Comparison of ENCODE assay signal across 26 cellular contexts in the genomic region with DNA sequence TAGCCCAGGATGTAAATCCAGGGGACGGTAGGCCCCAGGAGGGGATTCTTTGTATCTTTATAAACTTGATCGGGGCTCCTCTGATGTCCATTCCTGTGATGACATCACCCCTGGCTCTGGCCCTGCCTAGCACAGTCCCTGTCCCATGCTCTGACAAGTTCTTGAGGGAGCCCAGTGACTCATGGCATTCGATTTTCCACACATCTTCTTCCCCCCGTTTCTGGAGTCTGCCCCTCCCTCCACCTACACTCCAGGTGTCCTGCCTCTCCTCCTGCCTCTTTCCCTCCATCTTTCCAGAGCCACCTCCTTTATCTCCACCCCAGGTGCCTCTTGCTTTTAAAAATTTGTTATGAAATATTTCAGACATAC.
"Had no signal": no experiment of that assay in that cellular context is flagged by ENCODE, and none has a peak within 500 bp of the region (broad histone marks: within the 10 kb centered on the region; RNA-seq: fewer than 3 reads in every experiment).

No MANE protein-coding gene starts in this region.

- ATAC-seq: activated naive CD8-positive, alpha-beta T cell treated with anti-CD3 and anti-CD28 coated beads, Interleukin-2, amount 50 U/mL, for 24 hours; activated T-cell treated with anti-CD3 and anti-CD28 coated beads, Interleukin-2, amount 50 U/mL, for 4 hours; activated T-helper 17 cell treated with anti-CD3 and anti-CD28 coated beads, Interleukin-2, amount 50 U/mL, for 72 hours; gastroesophageal sphincter; natural killer cell had no signal

- H3K4me1 ChIP-seq: colonic mucosa, right atrium auricular region, suprapubic skin, tibial artery had no signal

- H3K27ac ChIP-seq: cardiac muscle cell, colonic mucosa, gastroesophageal sphincter, hepatocyte, right atrium auricular region, spleen, suprapubic skin, tibial artery, WERI-Rb-1 had no signal

- H3K27ac Mint-ChIP-seq: activated CD4-positive, alpha-beta memory T cell treated with anti-CD3 and anti-CD28 coated beads, Interleukin-2, amount 10 ng/mL, durations not matched to agents 7 days and 5 days; activated CD4-positive, alpha-beta T cell treated with anti-CD3 and anti-CD28 coated beads, Interleukin-2, amount 10 ng/mL, durations not matched to agents 7 days and 5 days; activated naive CD8-positive, alpha-beta T cell treated with anti-CD3 and anti-CD28 coated beads, Interleukin-2, amount 50 U/mL, for 24 hours; activated T-helper 17 cell treated with anti-CD3 and anti-CD28 coated beads, Interleukin-2, amount 50 U/mL, for 72 hours; memory B cell; natural killer cell had no signal

- H3K79me2 ChIP-seq: hepatocyte had no signal

- H3K4me2 ChIP-seq: hepatocyte had no signal

- H3K4me3 ChIP-seq: cardiac muscle cell, colonic mucosa, gastroesophageal sphincter, hepatocyte, right atrium auricular region, spleen, suprapubic skin, tibial artery had no signal

- H3K4me3 Mint-ChIP-seq: activated CD4-positive, alpha-beta memory T cell treated with anti-CD3 and anti-CD28 coated beads, Interleukin-2, amount 10 ng/mL, durations not matched to agents 7 days and 5 days; activated CD4-positive, alpha-beta T cell treated with anti-CD3 and anti-CD28 coated beads, Interleukin-2, amount 10 ng/mL, durations not matched to agents 7 days and 5 days; activated naive CD8-positive, alpha-beta T cell treated with anti-CD3 and anti-CD28 coated beads, Interleukin-2, amount 50 U/mL, for 24 hours; activated T-cell treated with anti-CD3 and anti-CD28 coated beads, Interleukin-2, amount 50 U/mL, for 4 hours; activated T-helper 17 cell treated with anti-CD3 and anti-CD28 coated beads, Interleukin-2, amount 50 U/mL, for 72 hours; memory B cell; natural killer cell had no signal

- H3K27me3 ChIP-seq: cardiac muscle cell, colonic mucosa, gastroesophageal sphincter, hepatocyte, right atrium auricular region, suprapubic skin, tibial artery had no signal

- H3K36me3 ChIP-seq: cardiac muscle cell, colonic mucosa, gastroesophageal sphincter, right atrium auricular region, spleen, suprapubic skin, tibial artery, WERI-Rb-1 had no signal

- DNase-seq: activated CD4-positive, alpha-beta memory T cell treated with anti-CD3 and anti-CD28 coated beads, Interleukin-2, amount 10 ng/mL, durations not matched to agents 7 days and 5 days; activated CD4-positive, alpha-beta T cell treated with anti-CD3 and anti-CD28 coated beads, Interleukin-2, amount 10 ng/mL, durations not matched to agents 7 days and 5 days; activated CD4-positive, CD25-positive, alpha-beta regulatory T cell treated with anti-CD3 and anti-CD28 coated beads, Interleukin-2, amount 50 U/mL, for 72 hours; activated CD8-positive, alpha-beta memory T cell treated with anti-CD3 and anti-CD28 coated beads, Interleukin-2, amount 50 U/mL, for 48 hours; activated gamma-delta T cell treated with Interleukin-2 at 50 U/mL for 16 hours; activated naive CD4-positive, alpha-beta T cell treated with anti-CD3 and anti-CD28 coated beads, Interleukin-2, amount 50 U/mL, for 16 hours; activated naive CD8-positive, alpha-beta T cell treated with anti-CD3 and anti-CD28 coated beads, Interleukin-2, amount 50 U/mL, for 24 hours; activated T-cell treated with anti-CD3 and anti-CD28 coated beads, Interleukin-2, amount 50 U/mL, for 4 hours; cerebellar nuclear complex; effector CD8-positive, alpha-beta T cell; islet precursor cell; natural killer cell; spleen; stimulated activated naive CD4-positive, alpha-beta T cell; T1000; tibial artery; WERI-Rb-1 had no signal

- H3K9me3 ChIP-seq: colonic mucosa, gastroesophageal sphincter, right atrium auricular region, spleen, suprapubic skin, tibial artery had no signal

- H3K36me3 Mint-ChIP-seq: memory B cell, natural killer cell had no signal

- FAIRE-seq: endometrium had no signal

- H2AFZ ChIP-seq: hepatocyte had no signal

- H3K4me1 Mint-ChIP-seq: activated CD4-positive, alpha-beta T cell treated with anti-CD3 and anti-CD28 coated beads, Interleukin-2, amount 10 ng/mL, durations not matched to agents 7 days and 5 days; activated naive CD8-positive, alpha-beta T cell treated with anti-CD3 and anti-CD28 coated beads, Interleukin-2, amount 50 U/mL, for 24 hours; activated T-helper 17 cell treated with anti-CD3 and anti-CD28 coated beads, Interleukin-2, amount 50 U/mL, for 72 hours; memory B cell; natural killer cell had no signal

- H3K9me3 Mint-ChIP-seq: activated CD4-positive, alpha-beta T cell treated with anti-CD3 and anti-CD28 coated beads, Interleukin-2, amount 10 ng/mL, durations not matched to agents 7 days and 5 days; activated naive CD8-positive, alpha-beta T cell treated with anti-CD3 and anti-CD28 coated beads, Interleukin-2, amount 50 U/mL, for 24 hours; activated T-cell treated with anti-CD3 and anti-CD28 coated beads, Interleukin-2, amount 50 U/mL, for 4 hours; activated T-helper 17 cell treated with anti-CD3 and anti-CD28 coated beads, Interleukin-2, amount 50 U/mL, for 72 hours; natural killer cell had no signal
